33 cellular contexts compared by ENCODE assay signal in genomic region chr15:85967553-85967952, GRCh38.
A peak's percentile ranks its signal among the peaks of the same experiment; 100 is the strongest.
DNase-seq lines count a peak whose midpoint lies in the region; ATAC-seq and TF ChIP-seq lines count a peak whose summit lies in the region.
"Had no signal": no experiment of that assay in that cellular context is flagged by ENCODE, and none has a peak within 500 bp of the region (broad histone marks: within the 10 kb centered on the region; RNA-seq: fewer than 3 reads in every experiment).

No MANE protein-coding gene starts in this region.

- H3K27me3 ChIP-seq in endodermal cell (ENCODE audit: control insufficient read depth, insufficient read depth, low read length, poor library complexity, severe bottlenecking) (no peaks in the 10 kb centered on the region), neural cell (ENCODE audit: insufficient read depth, low read depth, low read length) (no peaks in the 10 kb centered on the region), neural progenitor cell (no peaks in the 10 kb centered on the region), aorta (ENCODE audit: control insufficient read depth in 1 of 2, insufficient read depth in 2 of 2, low read length in 1 of 2) (no peaks in the 10 kb centered on the region)
- H3K27me3 ChIP-seq: BE2C; BLaER1; BLaER1 treated with 17β-estradiol and CSF1 and Interleukin-3, amounts not matched to agents 10 nM and 100 nM had no signal

- no peaks in the 10 kb centered on the region for H3K9me2 ChIP-seq in neural cell (ENCODE audit: insufficient read depth, low read length)

- peak; percentile 88 for TF ChIP-seq EP300 in neural cell (conservative IDR thresholded peaks at IDR 0.05; ENCODE audit: poor library complexity, severe bottlenecking)

- H3K36me3 Mint-ChIP-seq in endodermal cell (ENCODE audit: low read depth) (no peaks in the 10 kb centered on the region), neural progenitor cell (no peaks in the 10 kb centered on the region), type B pancreatic cell (no peaks in the 10 kb centered on the region)
- H3K36me3 Mint-ChIP-seq: CD14-positive monocyte; CD4-positive, alpha-beta memory T cell; CD4-positive, CD25-positive, alpha-beta regulatory T cell; CD8-positive, alpha-beta memory T cell; CD8-positive, alpha-beta T cell had no signal

- WGBS in endodermal cell (ENCODE audit: insufficient coverage in 1 of 2, insufficient read length in 1 of 2), 2 experiments = 63 to 77% methylated on average over 1 to 2 of the region's 2 CpGs
- 33 to 59% methylated on average over 2 of the region's 2 CpGs for WGBS in aorta, 2 donors

- H3K4me1 Mint-ChIP-seq in endodermal cell (no peaks in the 10 kb centered on the region), neural progenitor cell (peaks cover 22% of the 10 kb centered on the region), type B pancreatic cell (ENCODE audit: unreplicated experiment) (no peaks in the 10 kb centered on the region)
- H3K4me1 Mint-ChIP-seq: B cell; CD14-positive monocyte; CD4-positive, CD25-positive, alpha-beta regulatory T cell; CD8-positive, alpha-beta memory T cell had no signal

- H3F3A ChIP-seq in neural cell (ENCODE audit: insufficient read depth, low read length, poor library complexity, severe bottlenecking) (no peaks in the 10 kb centered on the region), neural progenitor cell (ENCODE audit: low read depth) (no peaks in the 10 kb centered on the region)

- no peak for TF ChIP-seq RAD21 in neural cell (conservative IDR thresholded peaks at IDR 0.05)

- H3K4me3 Mint-ChIP-seq in endodermal cell (no peak overlapping the region), neural progenitor cell (no peak overlapping the region), type B pancreatic cell (no peak overlapping the region)
- H3K4me3 Mint-ChIP-seq: B cell; CD14-positive monocyte; CD4-positive, alpha-beta memory T cell; CD4-positive, alpha-beta T cell; CD4-positive, CD25-positive, alpha-beta regulatory T cell; CD8-positive, alpha-beta memory T cell; CD8-positive, alpha-beta T cell had no signal

- intact Hi-C loops in aorta (cut with DNase I) = no loop called here

- H3K9me3 ChIP-seq in endodermal cell (ENCODE audit: control insufficient read depth, low read length) (no peaks in the 10 kb centered on the region), neural cell (ENCODE audit: low read length) (no peaks in the 10 kb centered on the region), neural progenitor cell (ENCODE audit: low read depth) (no peaks in the 10 kb centered on the region), aorta (ENCODE audit: control insufficient read depth, low read length) (peaks cover under 1% of the 10 kb centered on the region)
- H3K9me3 ChIP-seq: A549, BE2C, Caco-2 had no signal

- no peak for ATAC-seq in aorta (ENCODE audit: low FRiP score)
- ATAC-seq: A549; CD8-positive, alpha-beta T cell had no signal

- H4K20me1 ChIP-seq in neural cell (ENCODE audit: insufficient read depth) (no peaks in the 10 kb centered on the region), neural progenitor cell (ENCODE audit: low read depth) (no peaks in the 10 kb centered on the region)
- H4K20me1 ChIP-seq: BLaER1; BLaER1 treated with 17β-estradiol and CSF1 and Interleukin-3, amounts not matched to agents 10 nM and 100 nM had no signal

- H3K9ac ChIP-seq in endodermal cell (ENCODE audit: extremely low read depth, low read length, poor library complexity, severe bottlenecking) (no peak overlapping the region), neural cell (ENCODE audit: low read length) (no peak overlapping the region), neural progenitor cell (no peak overlapping the region)
- H3K9ac ChIP-seq: BLaER1; BLaER1 treated with 17β-estradiol and CSF1 and Interleukin-3, amounts not matched to agents 10 nM and 100 nM had no signal

- H3K27ac ChIP-seq in endodermal cell (ENCODE audit: low read depth, low read length) = peak overlapping the region; percentile 12
- no peak overlapping the region for H3K27ac ChIP-seq in neural cell (ENCODE audit: low read length)
- no peak overlapping the region for H3K27ac ChIP-seq in neural progenitor cell
- H3K27ac ChIP-seq in aorta (ENCODE audit: low read depth in 1 of 2, low read length in 2 of 2) = no peak overlapping the region
- H3K27ac ChIP-seq: 22Rv1; A549; BLaER1; BLaER1 treated with 17β-estradiol and CSF1 and Interleukin-3, amounts not matched to agents 10 nM and 100 nM; C4-2B had no signal

- H3K4me2 ChIP-seq in neural cell (ENCODE audit: low read length) (no peak overlapping the region), neural progenitor cell (no peak overlapping the region)
- H3K4me2 ChIP-seq: A549, BLaER1 had no signal

- H3K36me3 ChIP-seq in endodermal cell (ENCODE audit: control insufficient read depth, insufficient read depth, low read length) = no peaks in the 10 kb centered on the region
- H3K36me3 ChIP-seq in neural cell (ENCODE audit: insufficient read depth, low read length) = no peaks in the 10 kb centered on the region
- H3K36me3 ChIP-seq in neural progenitor cell = no peaks in the 10 kb centered on the region
- no peaks in the 10 kb centered on the region for H3K36me3 ChIP-seq in aorta (ENCODE audit: control insufficient read depth in 1 of 2, insufficient read depth in 2 of 2, low read length in 1 of 2)
- H3K36me3 ChIP-seq: BE2C; BLaER1; BLaER1 treated with 17β-estradiol and CSF1 and Interleukin-3, amounts not matched to agents 10 nM and 100 nM had no signal

- H3K27ac Mint-ChIP-seq in endodermal cell (no peak overlapping the region), neural progenitor cell (peak overlapping the region; percentile 55), type B pancreatic cell (no peak overlapping the region)
- H3K27ac Mint-ChIP-seq: B cell; CD14-positive monocyte; CD4-positive, alpha-beta memory T cell; CD4-positive, alpha-beta T cell; CD4-positive, CD25-positive, alpha-beta regulatory T cell; CD8-positive, alpha-beta memory T cell; CD8-positive, alpha-beta T cell had no signal

- H3K4me3 ChIP-seq in endodermal cell (ENCODE audit: low read length) = no peak overlapping the region
- peak overlapping the region; percentile 18 for H3K4me3 ChIP-seq in neural cell (ENCODE audit: low read length)
- H3K4me3 ChIP-seq in neural progenitor cell = no peak overlapping the region
- H3K4me3 ChIP-seq in aorta (ENCODE audit: low read length in 2 of 2) = no peak overlapping the region
- H3K4me3 ChIP-seq: A549; BLaER1; BLaER1 treated with 17β-estradiol and CSF1 and Interleukin-3, amounts not matched to agents 10 nM and 100 nM had no signal

- H3K79me2 ChIP-seq in neural cell (replicated peaks; ENCODE audit: insufficient read depth, low read length) (no peaks in the 10 kb centered on the region), neural progenitor cell (ENCODE audit: low read depth) (no peaks in the 10 kb centered on the region)

- TF ChIP-seq CTCF in endodermal cell (conservative IDR thresholded peaks at IDR 0.05) (no peak), neural cell (IDR thresholded peaks at IDR 0.05; ENCODE audit: poor library complexity, severe bottlenecking) (no peak), neural progenitor cell (IDR thresholded peaks at IDR 0.05) (no peak), type B pancreatic cell (conservative IDR thresholded peaks at IDR 0.05) (no peak)

- H3K9me3 Mint-ChIP-seq in endodermal cell (no peaks in the 10 kb centered on the region), neural progenitor cell (peaks cover 8% of the 10 kb centered on the region), type B pancreatic cell (no peaks in the 10 kb centered on the region)
- H3K9me3 Mint-ChIP-seq: CD8-positive, alpha-beta T cell had no signal

- no peaks in the 10 kb centered on the region for H3K4me1 ChIP-seq in endodermal cell (ENCODE audit: control insufficient read depth, insufficient read depth, low read length)
- H3K4me1 ChIP-seq in neural progenitor cell = peaks cover 23% of the 10 kb centered on the region
- no peaks in the 10 kb centered on the region for H3K4me1 ChIP-seq in aorta (ENCODE audit: control insufficient read depth in 1 of 2, insufficient read depth in 2 of 2, low read length in 2 of 2)
- H3K4me1 ChIP-seq: A549, BE2C, Caco-2 had no signal

- H2AFZ ChIP-seq in neural cell (ENCODE audit: low read depth, low read length) = no peak overlapping the region
- no peak overlapping the region for H2AFZ ChIP-seq in neural progenitor cell (replicated peaks)

- no peak for DNase-seq in endodermal cell
- DNase-seq in neural progenitor cell (ENCODE audit: low spot score) = no peak
- DNase-seq in Ammon's horn (ENCODE audit: low spot score) = no peak
- no peak for DNase-seq in type B pancreatic cell (ENCODE audit: extremely low spot score, unreplicated experiment)
- DNase-seq in aorta = no peak
- DNase-seq: 8988T; ACHN; AML-193; BE2C; C1 segment of cervical spinal cord; Caco-2; Calu3; CD4-positive, alpha-beta memory T cell; CD4-positive, alpha-beta T cell; CD4-positive, CD25-positive, alpha-beta regulatory T cell; CD8-positive, alpha-beta memory T cell; CD8-positive, alpha-beta T cell; COR-L47; DMS 273 treated with DMSO at 0.1 percent for 48 hours; DMS153; DMS53; DMS79; DMS79 treated with DMSO at 0.1 percent for 48 hours; DND-41; EL had no signal

- H3K27me3 Mint-ChIP-seq in endodermal cell (ENCODE audit: insufficient read depth) (peaks cover 3% of the 10 kb centered on the region), neural progenitor cell (ENCODE audit: insufficient read depth, low read depth) (peaks cover 12% of the 10 kb centered on the region), type B pancreatic cell (peaks cover 20% of the 10 kb centered on the region)

TF ChIP-seq in neural cell, 6 proteins besides CTCF, POLR2A, EP300 and RAD21 (continues in another document):
- TF ChIP-seq TAF1 (IDR thresholded peaks at IDR 0.05; ENCODE audit: low read depth) = no peak
